Comparison of ENCODE assay signal across 3 cellular contexts in the genomic region with DNA sequence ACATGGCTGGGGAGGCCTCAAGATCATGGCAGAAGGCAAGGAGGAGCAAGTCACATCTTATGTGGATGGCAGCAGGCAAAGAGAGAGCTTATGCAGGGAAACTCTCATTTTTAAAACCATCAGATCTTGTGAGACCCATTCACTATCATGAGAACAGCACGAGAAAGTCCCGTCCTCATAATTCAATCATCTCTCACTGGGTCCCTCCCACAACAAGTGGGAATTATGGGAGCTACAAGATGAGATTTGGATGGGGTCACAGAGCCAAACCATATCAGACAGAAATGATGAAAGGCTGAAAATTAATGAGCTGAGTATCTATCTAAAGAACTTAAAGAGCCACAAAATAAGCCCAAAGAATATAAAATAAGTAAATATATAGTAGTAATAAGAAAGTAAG. TPM values are rescaled to one million over a fixed set of nuclear protein-coding genes. Genes with fewer than 3 reads are reported as not detected.
"Had no signal": no experiment of that assay in that cellular context is flagged by ENCODE, and none has a peak within 500 bp of the region (broad histone marks: within the 10 kb centered on the region; RNA-seq: fewer than 3 reads in every experiment).

No MANE protein-coding gene starts in this region.

RNA-seq across cellular contexts. Expression of gene ATP8B1, which starts 44.3 kb away (rescaled TPM):
- total RNA-seq: mononuclear cell; naive thymus-derived CD4-positive, alpha-beta T cell had no signal
- polyA plus RNA-seq: naive thymus-derived CD4-positive, alpha-beta T cell; naive thymus-derived CD8-positive, alpha-beta T cell had no signal
